In the genomic region with DNA sequence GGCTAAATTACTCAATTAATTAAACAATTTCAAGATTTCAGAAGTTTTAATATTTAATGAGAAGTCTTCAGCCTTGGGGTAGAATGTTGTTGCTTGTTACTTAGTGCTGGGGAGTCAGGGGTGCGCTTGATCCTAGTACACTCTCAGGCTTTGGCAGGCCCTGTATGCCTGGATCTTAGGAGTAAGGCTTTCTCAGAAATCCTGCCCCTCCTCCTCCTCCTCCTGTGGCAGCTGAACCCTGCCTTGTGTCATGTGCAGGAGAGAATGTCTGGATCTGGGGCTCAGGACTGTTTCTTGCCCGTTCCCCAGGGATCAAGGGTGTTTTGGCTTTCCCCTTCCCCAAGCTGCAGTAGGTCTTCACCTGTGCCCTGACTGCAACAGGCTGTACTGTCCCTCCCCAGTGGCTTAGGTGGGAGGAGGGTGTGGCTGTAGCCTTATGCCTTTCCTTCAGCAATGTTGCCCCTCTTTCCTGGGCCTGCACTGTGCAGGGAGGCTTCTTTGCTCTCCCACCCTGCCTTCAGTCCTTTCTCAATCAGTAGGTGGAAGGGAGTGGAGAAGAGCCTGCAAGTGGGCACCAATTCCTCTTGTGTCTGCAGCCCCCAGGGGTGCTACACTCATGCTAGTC, we compare ENCODE assay signal across 22 cellular contexts.
A peak's percentile ranks its signal among the peaks of the same experiment; 100 is the strongest.
DNase-seq lines count a peak whose midpoint lies in the region; FAIRE-seq and TF ChIP-seq lines count a peak whose summit lies in the region.
"Had no signal": no experiment of that assay in that cellular context is flagged by ENCODE, and none has a peak within 500 bp of the region (broad histone marks: within the 10 kb centered on the region; RNA-seq: fewer than 3 reads in every experiment).

No MANE protein-coding gene starts in this region.

- H2AK5ac ChIP-seq in H1 (ENCODE audit: low read depth, low read length), result peak overlapping the region; percentile 11

- DNase-seq in H1 (ENCODE audit: low read depth in 1 of 2, low spot score in 2 of 2), result no peak
- no peak for DNase-seq in tibial artery
- no peak for DNase-seq in hippocampal formation (lab: John Stamatoyannopoulos, UW)
- no peak for DNase-seq in left ventricle myocardium inferior
- DNase-seq in NCI-H1105 treated with DMSO at 0.1 percent for 48 hours (lab: John Stamatoyannopoulos, UW), result no peak
- DNase-seq: C1 segment of cervical spinal cord; CD8-positive, alpha-beta memory T cell; DMS53; EL; NCI-H1105; NCI-H1694; NCI-H2107; NCI-H510A; NCI-H82; PC-9; SIG-M5 had no signal

- CTCF ChIA-PET in HEK293 (lab: Yijun Ruan, JAX), result interaction anchor here (0.5 to 1.0 kb wide), 3 partner anchors 11 to 464 kb away, joined by 3 to 4 read pairs (median 4); no protein-coding TSS in a partner anchor
- CTCF ChIA-PET in H1 (lab: Charles Lee; ENCODE audit: partially characterized antibody), result interaction anchor here (0.7 to 1.4 kb wide), 4 partner anchors 12 to 446 kb away, joined by 3 to 4 read pairs (median 4); no protein-coding TSS in a partner anchor

- intact Hi-C loops in tibial artery (cut with DNase I; ENCODE audit: low total_unique reads), result no loop called here
- intact Hi-C loops in left ventricle myocardium inferior (cut with micrococcal nuclease), result no loop called here

- H4K20me1 ChIP-seq in OCI-LY1 (ENCODE audit: insufficient read depth, low read length) (no peaks in the 10 kb centered on the region), H1 (replicated peaks in 1 of 2; ENCODE audit: control insufficient read depth in 1 of 2, insufficient read depth in 2 of 2, low read length in 2 of 2) (no peaks in the 10 kb centered on the region)

- no peaks in the 10 kb centered on the region for H3F3A ChIP-seq in OCI-LY1 (ENCODE audit: insufficient read depth, low read length)

- H3K27me3 ChIP-seq in OCI-LY1 (ENCODE audit: insufficient read depth, low read length), result no peaks in the 10 kb centered on the region
- H3K27me3 ChIP-seq in H1 (replicated peaks in 1 of 4; ENCODE audit: control insufficient read depth in 3 of 4, extremely low read depth in 1 of 4, insufficient read depth in 3 of 4, low read length in 3 of 4), result no peaks in the 10 kb centered on the region
- H3K27me3 ChIP-seq in tibial artery, result no peaks in the 10 kb centered on the region
- no peaks in the 10 kb centered on the region for H3K27me3 ChIP-seq in left ventricle myocardium inferior (ENCODE audit: low read depth)

- H3K56ac ChIP-seq in H1 (replicated peaks; ENCODE audit: insufficient read length, low read depth, low read length), result no peak overlapping the region

- peak overlapping the region; percentile 61; the same call in 1 of the 2 replicates for H2BK20ac ChIP-seq in H1 (ENCODE audit: low read length)

- H3K9me2 ChIP-seq in OCI-LY1 (ENCODE audit: low read depth, low read length), result no peaks in the 10 kb centered on the region

- H2AFZ ChIP-seq in OCI-LY1 (ENCODE audit: low read length), result no peak overlapping the region
- peak overlapping the region; percentile 94 for H2AFZ ChIP-seq in H1 (ENCODE audit: low read length)
- H2AFZ ChIP-seq: PC-9 had no signal

- FAIRE-seq in H1 (lab: Jason Lieb, UNC), result no peak
- FAIRE-seq: GM12891, GM19239 had no signal

- H3K79me2 ChIP-seq in OCI-LY1 (ENCODE audit: insufficient read depth, low read length) (no peaks in the 10 kb centered on the region), H1 (ENCODE audit: control insufficient read depth in 1 of 2, insufficient read depth in 2 of 2, low read length in 2 of 2) (no peaks in the 10 kb centered on the region)

- no peak overlapping the region for H3K27ac ChIP-seq in HEK293 (ENCODE audit: extremely low read depth, low read depth, low read length)
- H3K27ac ChIP-seq in OCI-LY1 (ENCODE audit: low read depth, low read length, poor library complexity, severe bottlenecking), result peak overlapping the region; percentile 11
- no peak overlapping the region for H3K27ac ChIP-seq in H1 (ENCODE audit: low read depth, low read length)
- H3K27ac ChIP-seq in tibial artery, result peak overlapping the region; percentile 13 to 17
- H3K27ac ChIP-seq in left ventricle myocardium inferior (replicated peaks), result no peak overlapping the region
- H3K27ac ChIP-seq: HL-60, PC-9, RWPE1 had no signal

- H4K91ac ChIP-seq in H1 (replicated peaks; ENCODE audit: insufficient read length, low read length), result peak overlapping the region; percentile 14

- H3K9me3 ChIP-seq in HEK293 (ENCODE audit: control insufficient read depth, insufficient read depth, low read depth, low read length) (no peaks in the 10 kb centered on the region; the same call in 1 of the 2 replicates), OCI-LY1 (ENCODE audit: low read length) (no peaks in the 10 kb centered on the region), H1 (ENCODE audit: insufficient read depth in 2 of 2, low read depth in 1 of 2, low read length in 1 of 2) (no peaks in the 10 kb centered on the region), tibial artery (no peaks in the 10 kb centered on the region), left ventricle myocardium inferior (replicated peaks) (peaks cover 14% of the 10 kb centered on the region)

- H3K79me1 ChIP-seq in H1 (ENCODE audit: low read depth, low read length), result no peaks in the 10 kb centered on the region

- H3K18ac ChIP-seq in H1 (ENCODE audit: extremely low read depth, low read length), result peak overlapping the region; percentile 62; the same call in 1 of the 2 replicates

- H3K23me2 ChIP-seq in H1 (ENCODE audit: low read depth, low read length), result no peaks in the 10 kb centered on the region; the same call in 1 of the 2 replicates

- no peak overlapping the region for H3K4ac ChIP-seq in H1 (replicated peaks; ENCODE audit: insufficient read length, low read depth, low read length)

- no peak for TF ChIP-seq EP300 in H1 (IDR thresholded peaks at IDR 0.05; ENCODE audit: borderline replicate concordance in 1 of 2, low read depth in 2 of 2, low read length in 2 of 2)

- H3K9ac ChIP-seq in OCI-LY1 (ENCODE audit: low read length) (no peak overlapping the region; the same call in 1 of the 2 replicates), H1 (replicated peaks in 1 of 4; ENCODE audit: extremely low read depth in 1 of 4, low read depth in 3 of 4, low read length in 3 of 4) (no peak overlapping the region; a peak in 1 of 7 replicates)

- H2BK120ac ChIP-seq in H1 (replicated peaks; ENCODE audit: low read depth, low read length), result no peak overlapping the region

- H2BK12ac ChIP-seq in H1 (ENCODE audit: low read depth, low read length), result peak overlapping the region; percentile 77; the same call in 1 of the 2 replicates

- peak overlapping the region; percentile 68; the same call in 1 of the 2 replicates for H2BK5ac ChIP-seq in H1 (ENCODE audit: low read depth, low read length)

- no peak for TF ChIP-seq CTCF in HEK293 (tag by site-specific recombination; IDR thresholded peaks at IDR 0.05)
- TF ChIP-seq CTCF in OCI-LY1 (IDR thresholded peaks at IDR 0.05; ENCODE audit: low read length), result no peak
- no peak for TF ChIP-seq CTCF in H1 (IDR thresholded peaks at IDR 0.05; ENCODE audit: control extremely low read depth in 1 of 3, insufficient read depth in 1 of 3, low read depth in 1 of 3, low read length in 3 of 3)
- no peak for TF ChIP-seq CTCF in tibial artery (IDR thresholded peaks at IDR 0.05)
- no peak for TF ChIP-seq CTCF in left ventricle myocardium inferior (IDR thresholded peaks at IDR 0.05; ENCODE audit: borderline replicate concordance)

- H2BK15ac ChIP-seq in H1 (ENCODE audit: low read length), result peak overlapping the region; percentile 99

- H3K14ac ChIP-seq in H1 (ENCODE audit: insufficient read length), result no peak overlapping the region

- no peak overlapping the region for H3K4me3 ChIP-seq in HEK293 (ENCODE audit: low read depth, low read length)
- no peak overlapping the region for H3K4me3 ChIP-seq in OCI-LY1 (ENCODE audit: low read depth, low read length, poor library complexity, severe bottlenecking)
- no peak overlapping the region for H3K4me3 ChIP-seq in H1 (ENCODE audit: extremely low read depth in 1 of 4, insufficient read depth in 2 of 4, low read depth in 3 of 4, low read length in 4 of 4)
- no peak overlapping the region for H3K4me3 ChIP-seq in tibial artery
- no peak overlapping the region for H3K4me3 ChIP-seq in left ventricle myocardium inferior
- H3K4me3 ChIP-seq: PC-9 had no signal

- H3K23ac ChIP-seq in H1 (ENCODE audit: insufficient read length), result no peak overlapping the region

- H3K4me1 ChIP-seq in HEK293 (ENCODE audit: control insufficient read depth, insufficient read depth, low read length), result no peaks in the 10 kb centered on the region
- peaks cover 21% of the 10 kb centered on the region for H3K4me1 ChIP-seq in OCI-LY1 (ENCODE audit: insufficient read depth, low read length, severe bottlenecking)
- peaks cover 4 to 9% (median 5%) of the 10 kb centered on the region in 4 experiments; a peak in 4 of 7 replicates for H3K4me1 ChIP-seq in H1 (replicated peaks in 1 of 4; ENCODE audit: control insufficient read depth in 3 of 4, insufficient read depth in 4 of 4, low read length in 3 of 4)
- H3K4me1 ChIP-seq in tibial artery, result peaks cover 0 to 25% (median 16%) of the 10 kb centered on the region in 4 donors
- H3K4me1 ChIP-seq in left ventricle myocardium inferior, result no peaks in the 10 kb centered on the region

- TF ChIP-seq POLR2A in H1 (IDR thresholded peaks at IDR 0.05; ENCODE audit: control extremely low read depth in 1 of 2, low read depth in 2 of 2, low read length in 2 of 2), result no peak

- POLR2A ChIA-PET in HEK293 (lab: Yijun Ruan, JAX) (no interaction called here), H1 (lab: Charles Lee; ENCODE audit: partially characterized antibody) (no interaction called here)

- WGBS in H1 (ENCODE audit: extremely low coverage in 1 of 2, insufficient coverage in 1 of 2, insufficient read length in 1 of 2, insufficient replicate concordance in 2 of 2, low coverage in 1 of 2, low lambda C conversion rate in 2 of 2, missing lambda C conversion rate in 1 of 2), 2 experiments, result 75% methylated on average over 2 of the region's 2 CpGs; no CpG with 5 or more reads in 1 of the 2 experiments

- H3K36me3 ChIP-seq in HEK293 (ENCODE audit: control insufficient read depth in 2 of 2, insufficient read depth in 1 of 2, low read length in 2 of 2) (no peaks in the 10 kb centered on the region), OCI-LY1 (ENCODE audit: insufficient read depth, low read length) (no peaks in the 10 kb centered on the region), H1 (ENCODE audit: control insufficient read depth in 2 of 4, insufficient read depth in 4 of 4, low read length in 3 of 4) (no peaks in the 10 kb centered on the region), tibial artery (peaks cover 0 to 7% (median 0%) of the 10 kb centered on the region in 3 donors), left ventricle myocardium inferior (peaks cover 16% of the 10 kb centered on the region)

- H3K4me2 ChIP-seq in OCI-LY1 (ENCODE audit: low read length) (no peak overlapping the region), H1 (ENCODE audit: insufficient read depth in 1 of 2, low read depth in 2 of 2, low read length in 2 of 2) (no peak overlapping the region; a peak in 2 of 4 replicates)
- H3K4me2 ChIP-seq: PC-9 had no signal

- no peak for TF ChIP-seq RAD21 in H1 (IDR thresholded peaks at IDR 0.05 in 1 of 2, conservative IDR thresholded peaks at IDR 0.05 in 1 of 2; ENCODE audit: low read depth in 2 of 2, low read length in 2 of 2)

- H4K5ac ChIP-seq in H1 (ENCODE audit: insufficient read length, low read depth, low read length), result no peak overlapping the region

- H4K8ac ChIP-seq in H1 (ENCODE audit: extremely low read depth, insufficient read depth, low read length), result no peak overlapping the region

TF ChIP-seq in H1, 55 proteins besides CTCF, POLR2A, EP300 and RAD21 (continues in another document):
- no peak for TF ChIP-seq RXRA (IDR thresholded peaks at IDR 0.05; ENCODE audit: insufficient read depth, low read depth, low read length)

Comparison
In these comparisons a context has a peak if more than half of its experiments do, and no peak if none do; other contexts are left out.
1. H3K27ac ChIP-seq: peak in OCI-LY1 (single experiment) and tibial artery (2 of 2); none in HEK293 (single experiment), H1 (single experiment) and left ventricle myocardium inferior (single experiment).